In genomic region chrX:57629438-57629837, GRCh38 we compare ENCODE assay signal across 4 cellular contexts. TPM values are rescaled to one million over a fixed set of nuclear protein-coding genes. Genes with fewer than 3 reads are reported as not detected.
"Had no signal": no experiment of that assay in that cellular context is flagged by ENCODE, and none has a peak within 500 bp of the region (broad histone marks: within the 10 kb centered on the region; RNA-seq: fewer than 3 reads in every experiment).

No MANE protein-coding gene starts in this region.

RNA-seq across cellular contexts. Expression of gene NLRP2B, which starts 50.6 kb away (rescaled TPM):
- total RNA-seq: LHCN-M2, M059J, MCF 10A, NCI-H460 had no signal
